In the genomic region with DNA sequence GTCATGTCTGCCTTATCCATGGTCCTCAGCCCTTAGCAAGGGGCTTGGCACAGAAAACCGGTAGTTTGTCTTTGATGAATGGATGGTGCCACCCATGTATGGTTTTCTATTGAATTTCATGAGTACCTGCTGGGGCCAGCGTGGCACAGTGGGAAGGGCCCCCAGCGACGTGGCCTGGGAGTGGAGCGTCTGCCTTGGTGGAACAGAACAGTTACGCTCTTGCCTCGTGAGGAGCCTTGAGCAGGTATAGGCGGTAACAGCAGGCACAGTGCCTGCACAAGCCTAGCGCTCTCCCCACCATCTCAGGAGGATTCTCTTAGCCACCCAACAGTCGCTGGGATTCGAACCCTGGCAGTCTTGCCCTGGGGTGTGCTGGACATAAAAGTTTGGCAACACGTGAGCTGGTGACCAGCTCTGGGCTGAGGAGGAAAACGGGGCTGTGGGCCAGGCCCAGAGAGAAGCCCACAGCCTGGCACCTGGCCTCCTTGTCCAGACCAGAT, we compare ENCODE assay signal across 1 cellular context.
TF ChIP-seq lines count a peak whose summit lies in the region.

No MANE protein-coding gene starts in this region.

TF ChIP-seq in IMR-90, 13 proteins besides CTCF, POLR2A, EP300 and RAD21 (continued from another document):
- TF ChIP-seq BHLHE40 (IDR thresholded peaks at IDR 0.05; ENCODE audit: low read depth, low read length) (no peak), MAFK (IDR thresholded peaks at IDR 0.05; ENCODE audit: low read depth, low read length) (no peak), CHD1 (IDR thresholded peaks at IDR 0.05; ENCODE audit: low read depth, low read length) (no peak), RCOR1 (IDR thresholded peaks at IDR 0.05; ENCODE audit: insufficient replicate concordance, low read length) (no peak), NFE2L2 (IDR thresholded peaks at IDR 0.05; ENCODE audit: low read depth, low read length) (no peak), USF2 (IDR thresholded peaks at IDR 0.05; ENCODE audit: low read depth, low read length) (no peak), MAZ (IDR thresholded peaks at IDR 0.05; ENCODE audit: borderline replicate concordance, low read depth, low read length) (no peak), RFX5 (IDR thresholded peaks at IDR 0.05; ENCODE audit: low read depth, low read length) (no peak), FOS (IDR thresholded peaks at IDR 0.05; ENCODE audit: low read depth, low read length) (no peak), CEBPB (IDR thresholded peaks at IDR 0.05; ENCODE audit: low read depth, low read length) (no peak), SMC3 (IDR thresholded peaks at IDR 0.05; ENCODE audit: low read depth, low read length) (no peak)
